8 cellular contexts compared by ENCODE assay signal in genomic region chrX:37350034-37350365, GRCh38. TPM values are rescaled to one million over a fixed set of nuclear protein-coding genes. Genes with fewer than 3 reads are reported as not detected.
DNase-seq lines count a peak whose midpoint lies in the region; ATAC-seq and TF ChIP-seq lines count a peak whose summit lies in the region.

No MANE protein-coding gene starts in this region.

- H3K9me3 ChIP-seq in SJSA1 (replicated peaks) (no peaks in the 10 kb centered on the region), ovary (no peaks in the 10 kb centered on the region)
- H3K9me3 ChIP-seq in CD4-positive, alpha-beta T cell (ENCODE audit: control insufficient read depth, low read length) = no peaks in the 10 kb centered on the region

- H3K27ac ChIP-seq in SJSA1 (peak overlapping the region; percentile 53), ovary (no peak overlapping the region)
- no peak overlapping the region for H3K27ac ChIP-seq in CD4-positive, alpha-beta T cell (ENCODE audit: low read depth, low read length)

- H3K27me3 Mint-ChIP-seq in CD4-positive, alpha-beta T cell = peaks cover 51% of the 10 kb centered on the region

- no peak for TF ChIP-seq POLR2A in ovary (IDR thresholded peaks at IDR 0.05)

- intact Hi-C loops in ovary (cut with DNase I) = no loop called here
- intact Hi-C loops in CD4-positive, alpha-beta T cell (cut with DNase I, micrococcal nuclease) = no loop called here

- POLR2A ChIA-PET in CD4-positive, alpha-beta T cell (lab: Charles Lee) = no interaction called here

- no peak overlapping the region for H3K27ac Mint-ChIP-seq in CD4-positive, alpha-beta T cell

- TF ChIP-seq CTCF in fibroblast of villous mesenchyme (IDR thresholded peaks at IDR 0.05; ENCODE audit: insufficient read depth, low read depth, low read length) (no peak), ovary (IDR thresholded peaks at IDR 0.05) (no peak)
- TF ChIP-seq CTCF in CD4-positive, alpha-beta T cell (IDR thresholded peaks at IDR 0.05) = no peak

- H3K4me1 Mint-ChIP-seq in CD4-positive, alpha-beta T cell (ENCODE audit: low read depth) = peaks cover 5% of the 10 kb centered on the region

- WGBS in ovary, 3 donors = 22 to 31% (median 30%) methylated on average over 8 of the region's 8 CpGs

- DNase-seq in COLO829 (ENCODE audit: low spot score) (peak; percentile 0), SJSA1 (ENCODE audit: low read depth in 1 of 2, low spot score in 2 of 2) (peak in 1 of 2 experiments; percentile 7), fibroblast of villous mesenchyme (ENCODE audit: low read depth) (no peak), ovary (peak in 1 of 5 donors; percentile 16), NCI-H1436 treated with DMSO at 0.1 percent for 48 hours (lab: John Stamatoyannopoulos, UW) (no peak), iPS-NIHi7 (ENCODE audit: extremely low spot score) (no peak)
- no peak for DNase-seq in CD4-positive, alpha-beta T cell
- DNase-seq in stimulated activated naive CD8-positive, alpha-beta T cell treated with anti-CD3 and anti-CD28 coated beads, Interleukin-15, Interleukin-2, amounts not matched to agents 100 U/mL and 50 U/mL, for 24 hours = no peak

- no peak for TF ChIP-seq EP300 in ovary (IDR thresholded peaks at IDR 0.05)

- CTCF ChIA-PET in CD4-positive, alpha-beta T cell (lab: Charles Lee) = no interaction called here

- no peaks in the 10 kb centered on the region for H3K36me3 Mint-ChIP-seq in CD4-positive, alpha-beta T cell (ENCODE audit: low read depth)

- peaks cover 23% of the 10 kb centered on the region for H3K4me1 ChIP-seq in SJSA1 (replicated peaks)
- H3K4me1 ChIP-seq in ovary (ENCODE audit: insufficient read depth) = no peaks in the 10 kb centered on the region

- H3K4me3 ChIP-seq in SJSA1 (peak overlapping the region; percentile 73), fibroblast of villous mesenchyme (ENCODE audit: low read depth, low read length) (peak overlapping the region; percentile 78), ovary (peak overlapping the region; percentile 65)

- no peaks in the 10 kb centered on the region for H3K9me3 Mint-ChIP-seq in CD4-positive, alpha-beta T cell

- no peak for ATAC-seq in CD4-positive, alpha-beta T cell (ENCODE audit: poor library complexity)
- no peak for ATAC-seq in stimulated activated naive CD8-positive, alpha-beta T cell treated with anti-CD3 and anti-CD28 coated beads, Interleukin-15, Interleukin-2, amounts not matched to agents 100 U/mL and 50 U/mL, for 24 hours

- H3K36me3 ChIP-seq in SJSA1 = no peaks in the 10 kb centered on the region
- no peaks in the 10 kb centered on the region for H3K36me3 ChIP-seq in ovary

- H3K4me3 Mint-ChIP-seq in CD4-positive, alpha-beta T cell = no peak overlapping the region

- H3K27me3 ChIP-seq in SJSA1 (replicated peaks) (no peaks in the 10 kb centered on the region), ovary (no peaks in the 10 kb centered on the region)
- H3K27me3 ChIP-seq in CD4-positive, alpha-beta T cell (ENCODE audit: control insufficient read depth, insufficient read depth, low read length) = peaks cover 9% of the 10 kb centered on the region

RNA-seq across cellular contexts. Expression of gene PRRG1, which starts 0.8 kb away (rescaled TPM):
- total RNA-seq in SJSA1 (2014; rRNA removed; shearing (Covaris generic)) = 18.0 and 23.4 TPM in 2 replicates
- total RNA-seq in fibroblast of villous mesenchyme = 12.6 and 19.0 TPM in 2 replicates
- total RNA-seq in ovary = 10 to 100 TPM in 1 of 7 donors, 1 to 10 TPM in 6; 6.4 to 11.1 (median 8.3) TPM
- polyA plus RNA-seq in ovary = 1 to 10 TPM; 3.3 to 8.3 TPM
- total RNA-seq in CD4-positive, alpha-beta T cell = not detected

Comparison
In these comparisons a context has a peak if more than half of its experiments do, and no peak if none do; other contexts are left out.
1. RNA of gene PRRG1, which starts 0.8 kb away (total RNA-seq): 18.0 to 23.4 TPM in SJSA1, 12.6 to 19.0 TPM in fibroblast of villous mesenchyme and 6.4 to 11.1 TPM in ovary; not detected in CD4-positive, alpha-beta T cell; every median in the first group is over 4 times any median in the second.
2. Peak in every context shown above with its lines, with median percentiles within 50 percentile points of each other: H3K4me3 ChIP-seq.